Comparison of ENCODE assay signal across 39 cellular contexts in the genomic region with DNA sequence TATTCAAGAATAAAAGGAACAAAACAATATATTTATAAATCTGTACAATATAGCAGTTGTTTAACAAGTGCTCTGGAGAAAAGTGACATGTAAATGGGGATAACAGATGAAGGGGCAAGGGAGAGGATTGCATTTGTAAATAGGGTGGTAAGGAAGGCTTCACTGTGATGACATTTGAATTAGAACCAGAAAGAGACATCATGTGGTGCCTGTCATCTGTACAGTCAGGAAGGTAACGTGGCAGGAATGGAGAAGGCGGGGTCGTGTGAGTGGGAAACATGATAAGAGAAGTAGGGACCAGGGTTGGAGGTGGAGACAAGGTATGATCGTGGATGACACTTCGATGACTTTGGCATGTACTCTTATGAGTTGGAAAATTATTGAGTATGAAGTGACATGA.
"Had no signal": no experiment of that assay in that cellular context is flagged by ENCODE, and none has a peak within 500 bp of the region (broad histone marks: within the 10 kb centered on the region; RNA-seq: fewer than 3 reads in every experiment).

No MANE protein-coding gene starts in this region.

- H3K27me3 ChIP-seq: adrenal gland, ascending aorta, body of pancreas, brain microvascular endothelial cell, breast epithelium, cardiac muscle cell had no signal

- H3K4me1 Mint-ChIP-seq: activated naive CD4-positive, alpha-beta T cell treated with anti-CD3 and anti-CD28 coated beads, Interleukin-2, amount 10 ng/mL, durations not matched to agents 7 days and 5 days; activated naive CD4-positive, alpha-beta T cell treated with anti-CD3 and anti-CD28 coated beads, Interleukin-2, amount 50 U/mL, for 24 hours; activated naive CD8-positive, alpha-beta T cell treated with anti-CD3 and anti-CD28 coated beads for 36 hours; activated naive CD8-positive, alpha-beta T cell treated with anti-CD3 and anti-CD28 coated beads, Interleukin-2, amount 10 ng/mL, durations not matched to agents 7 days and 5 days; activated naive CD8-positive, alpha-beta T cell treated with anti-CD3 and anti-CD28 coated beads, Interleukin-2, amount 50 U/mL, for 24 hours; activated T-helper 17 cell treated with anti-CD3 and anti-CD28 coated beads, Interleukin-2, amount 50 U/mL, for 72 hours; central memory CD8-positive, alpha-beta T cell had no signal

- FAIRE-seq: astrocyte had no signal

- H3K4me3 Mint-ChIP-seq: activated naive CD4-positive, alpha-beta T cell treated with anti-CD3 and anti-CD28 coated beads for 36 hours; activated naive CD4-positive, alpha-beta T cell treated with anti-CD3 and anti-CD28 coated beads, Interleukin-2, amount 10 ng/mL, durations not matched to agents 7 days and 5 days; activated naive CD4-positive, alpha-beta T cell treated with anti-CD3 and anti-CD28 coated beads, Interleukin-2, amount 50 U/mL, for 24 hours; activated naive CD8-positive, alpha-beta T cell; activated naive CD8-positive, alpha-beta T cell treated with anti-CD3 and anti-CD28 coated beads for 36 hours; activated naive CD8-positive, alpha-beta T cell treated with anti-CD3 and anti-CD28 coated beads, Interleukin-2, amount 10 ng/mL, durations not matched to agents 7 days and 5 days; activated naive CD8-positive, alpha-beta T cell treated with anti-CD3 and anti-CD28 coated beads, Interleukin-2, amount 50 U/mL, for 24 hours; activated T-cell treated with anti-CD3 and anti-CD28 coated beads, Interleukin-2, amount 50 U/mL, for 24 hours; activated T-cell treated with anti-CD3 and anti-CD28 coated beads, Interleukin-2, amount 50 U/mL, for 4 hours; activated T-cell treated with anti-CD3 and anti-CD28 coated beads, Interleukin-2, amount 50 U/mL, for 72 hours; activated T-helper 1 cell treated with anti-CD3 and anti-CD28 coated beads, Interleukin-12 subunit alpha, Interleukin-12 subunit beta, Interleukin-2, Interleukin-4 antibody, amounts not matched to agents 30 ng/mL and 10 ng/mL and 1 ng/mL, durations not matched to agents 14 hours and 24 hours and 36 hours; activated T-helper 17 cell treated with anti-CD3 and anti-CD28 coated beads, Interleukin-2, amount 50 U/mL, for 72 hours; brain; central memory CD8-positive, alpha-beta T cell had no signal

- H3K4me3 ChIP-seq: adrenal gland, ascending aorta, body of pancreas, breast epithelium, cardiac muscle cell had no signal

- H3K9me3 Mint-ChIP-seq: activated naive CD4-positive, alpha-beta T cell treated with anti-CD3 and anti-CD28 coated beads, Interleukin-2, amount 50 U/mL, for 24 hours had no signal

- H3K36me3 ChIP-seq: adrenal gland, ascending aorta, brain microvascular endothelial cell, breast epithelium, cardiac muscle cell had no signal

- H3K9me3 ChIP-seq: adrenal gland, ascending aorta, body of pancreas, breast epithelium had no signal

- H3K36me3 Mint-ChIP-seq: activated naive CD4-positive, alpha-beta T cell treated with anti-CD3 and anti-CD28 coated beads, Interleukin-2, amount 10 ng/mL, durations not matched to agents 7 days and 5 days; activated naive CD4-positive, alpha-beta T cell treated with anti-CD3 and anti-CD28 coated beads, Interleukin-2, amount 50 U/mL, for 24 hours; activated naive CD8-positive, alpha-beta T cell; activated naive CD8-positive, alpha-beta T cell treated with anti-CD3 and anti-CD28 coated beads for 36 hours; activated naive CD8-positive, alpha-beta T cell treated with anti-CD3 and anti-CD28 coated beads, Interleukin-2, amount 10 ng/mL, durations not matched to agents 7 days and 5 days; brain had no signal

- ATAC-seq: activated naive CD4-positive, alpha-beta T cell treated with anti-CD3 and anti-CD28 coated beads, Interleukin-2, amount 50 U/mL, for 72 hours; activated naive CD8-positive, alpha-beta T cell treated with anti-CD3 and anti-CD28 coated beads, Interleukin-2, amount 50 U/mL, for 24 hours; activated T-cell treated with anti-CD3 and anti-CD28 coated beads, Interleukin-2, amount 50 U/mL, for 4 hours; activated T-cell treated with anti-CD3 and anti-CD28 coated beads, Interleukin-2, amount 50 U/mL, for 72 hours; activated T-helper 17 cell treated with anti-CD3 and anti-CD28 coated beads, Interleukin-2, amount 50 U/mL, for 72 hours; body of pancreas had no signal

- DNase-seq: activated effector memory CD4-positive, alpha-beta T cell treated with anti-CD3 and anti-CD28 coated beads, Interleukin-2, amount 50 U/mL, for 16 hours; activated effector memory CD4-positive, alpha-beta T cell treated with Interleukin-2 at 50 U/mL for 16 hours; activated gamma-delta T cell; activated gamma-delta T cell treated with Interleukin-2 at 50 U/mL for 16 hours; activated naive CD4-positive, alpha-beta T cell; activated naive CD4-positive, alpha-beta T cell treated with anti-CD3 and anti-CD28 coated beads for 36 hours; activated naive CD4-positive, alpha-beta T cell treated with anti-CD3 and anti-CD28 coated beads, Interleukin-2, amount 10 ng/mL, durations not matched to agents 7 days and 5 days; activated naive CD4-positive, alpha-beta T cell treated with anti-CD3 and anti-CD28 coated beads, Interleukin-2, amount 50 U/mL, for 16 hours; activated naive CD4-positive, alpha-beta T cell treated with Interleukin-2 at 50 U/mL for 16 hours; activated naive CD8-positive, alpha-beta T cell treated with anti-CD3 and anti-CD28 coated beads for 36 hours; activated naive CD8-positive, alpha-beta T cell treated with anti-CD3 and anti-CD28 coated beads, Interleukin-2, amount 10 ng/mL, durations not matched to agents 7 days and 5 days; activated naive CD8-positive, alpha-beta T cell treated with anti-CD3 and anti-CD28 coated beads, Interleukin-2, amount 50 U/mL, for 24 hours; activated T-cell treated with anti-CD3 and anti-CD28 coated beads for 4 hours; activated T-cell treated with anti-CD3 and anti-CD28 coated beads, Interleukin-2, amount 50 U/mL, for 1 hour; activated T-cell treated with anti-CD3 and anti-CD28 coated beads, Interleukin-2, amount 50 U/mL, for 24 hours; activated T-cell treated with anti-CD3 and anti-CD28 coated beads, Interleukin-2, amount 50 U/mL, for 4 hours; activated T-cell treated with anti-CD3 and anti-CD28 coated beads, Interleukin-2, amount 50 U/mL, for 72 hours; adrenal gland; amniotic stem cell; amygdala; anterior cingulate cortex; aorta; body of pancreas; brain microvascular endothelial cell; caudate nucleus; central memory CD4-positive, alpha-beta T cell; cerebellar nuclear complex had no signal

- H3K27me3 Mint-ChIP-seq: activated naive CD4-positive, alpha-beta T cell treated with anti-CD3 and anti-CD28 coated beads, Interleukin-2, amount 10 ng/mL, durations not matched to agents 7 days and 5 days; activated naive CD4-positive, alpha-beta T cell treated with anti-CD3 and anti-CD28 coated beads, Interleukin-2, amount 50 U/mL, for 24 hours; activated naive CD8-positive, alpha-beta T cell; activated naive CD8-positive, alpha-beta T cell treated with anti-CD3 and anti-CD28 coated beads for 36 hours; activated naive CD8-positive, alpha-beta T cell treated with anti-CD3 and anti-CD28 coated beads, Interleukin-2, amount 50 U/mL, for 24 hours; activated T-cell treated with anti-CD3 and anti-CD28 coated beads, Interleukin-2, amount 50 U/mL, for 24 hours; activated T-helper 17 cell treated with anti-CD3 and anti-CD28 coated beads, Interleukin-2, amount 50 U/mL, for 72 hours; brain; central memory CD8-positive, alpha-beta T cell had no signal

- H3K27ac ChIP-seq: adrenal gland, ascending aorta, body of pancreas, brain microvascular endothelial cell, breast epithelium, cardiac muscle cell had no signal

- H3K4me1 ChIP-seq: adrenal gland, body of pancreas, breast epithelium had no signal

- H3K27ac Mint-ChIP-seq: activated naive CD4-positive, alpha-beta T cell treated with anti-CD3 and anti-CD28 coated beads for 36 hours; activated naive CD4-positive, alpha-beta T cell treated with anti-CD3 and anti-CD28 coated beads, Interleukin-2, amount 10 ng/mL, durations not matched to agents 7 days and 5 days; activated naive CD4-positive, alpha-beta T cell treated with anti-CD3 and anti-CD28 coated beads, Interleukin-2, amount 50 U/mL, for 24 hours; activated naive CD4-positive, alpha-beta T cell treated with anti-CD3 and anti-CD28 coated beads, Interleukin-2, amount 50 U/mL, for 72 hours; activated naive CD8-positive, alpha-beta T cell; activated naive CD8-positive, alpha-beta T cell treated with anti-CD3 and anti-CD28 coated beads for 36 hours; activated naive CD8-positive, alpha-beta T cell treated with anti-CD3 and anti-CD28 coated beads, Interleukin-2, amount 10 ng/mL, durations not matched to agents 7 days and 5 days; activated naive CD8-positive, alpha-beta T cell treated with anti-CD3 and anti-CD28 coated beads, Interleukin-2, amount 50 U/mL, for 24 hours; activated T-cell treated with anti-CD3 and anti-CD28 coated beads, Interleukin-2, amount 50 U/mL, for 24 hours; activated T-cell treated with anti-CD3 and anti-CD28 coated beads, Interleukin-2, amount 50 U/mL, for 72 hours; activated T-helper 1 cell treated with anti-CD3 and anti-CD28 coated beads, Interleukin-12 subunit alpha, Interleukin-12 subunit beta, Interleukin-2, Interleukin-4 antibody, amounts not matched to agents 30 ng/mL and 10 ng/mL and 1 ng/mL, durations not matched to agents 14 hours and 24 hours and 36 hours; activated T-helper 17 cell treated with anti-CD3 and anti-CD28 coated beads, Interleukin-2, amount 50 U/mL, for 72 hours; activated T-helper 2 cell treated with anti-CD3 and anti-CD28 coated beads, Interferon-gamma antibody, Interleukin-2, Interleukin-4, amounts not matched to agents 10 μg/mL and 5 μg/mL and 100 μg/mL, durations not matched to agents 14 hours and 24 hours and 36 hours; brain had no signal
